Comparison of ENCODE assay signal across 21 cellular contexts in the genomic region with DNA sequence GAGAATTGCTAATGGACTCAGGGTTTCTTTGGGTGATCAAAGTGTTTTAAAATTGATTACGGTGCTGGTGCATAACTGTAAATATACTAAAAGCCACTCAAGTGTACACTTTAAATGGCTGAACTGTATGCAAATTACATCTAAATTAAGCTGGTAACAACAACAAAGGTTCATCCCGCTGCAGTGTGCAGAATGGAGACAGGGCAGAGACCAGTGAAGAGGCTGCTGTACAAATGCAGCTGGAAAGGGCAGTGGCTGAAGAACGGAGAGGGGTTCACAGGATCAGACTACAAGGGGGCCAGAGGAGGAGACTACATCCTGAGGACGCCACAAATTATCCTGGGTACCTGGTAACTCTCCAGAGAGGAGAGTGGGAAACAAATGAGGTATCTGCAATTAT.
"Had no signal": no experiment of that assay in that cellular context is flagged by ENCODE, and none has a peak within 500 bp of the region (broad histone marks: within the 10 kb centered on the region; RNA-seq: fewer than 3 reads in every experiment).

No MANE protein-coding gene starts in this region.

- H3K9me3 Mint-ChIP-seq: activated CD8-positive, alpha-beta T cell treated with anti-CD3 and anti-CD28 coated beads for 36 hours; activated naive CD8-positive, alpha-beta T cell treated with anti-CD3 and anti-CD28 coated beads for 36 hours; activated T-cell treated with anti-CD3 and anti-CD28 coated beads, Interleukin-2, amount 50 U/mL, for 4 hours; immature natural killer cell; naive thymus-derived CD8-positive, alpha-beta T cell; T-helper 2 cell treated with Interferon-gamma antibody and Interleukin-4, amounts not matched to agents 5 μg/mL and 100 μg/mL, for 36 hours had no signal

- ATAC-seq: activated CD8-positive, alpha-beta T cell treated with anti-CD3 and anti-CD28 coated beads for 36 hours; activated T-cell treated with anti-CD3 and anti-CD28 coated beads, Interleukin-2, amount 50 U/mL, for 4 hours; naive thymus-derived CD8-positive, alpha-beta T cell; pancreas; right lobe of liver had no signal

- H3K27ac Mint-ChIP-seq: activated CD8-positive, alpha-beta T cell treated with anti-CD3 and anti-CD28 coated beads for 36 hours; T-helper 2 cell treated with Interferon-gamma antibody and Interleukin-4, amounts not matched to agents 5 μg/mL and 100 μg/mL, for 36 hours had no signal

- H3K4me3 Mint-ChIP-seq: activated CD8-positive, alpha-beta T cell treated with anti-CD3 and anti-CD28 coated beads for 36 hours; activated naive CD8-positive, alpha-beta T cell treated with anti-CD3 and anti-CD28 coated beads for 36 hours; activated T-cell treated with anti-CD3 and anti-CD28 coated beads, Interleukin-2, amount 50 U/mL, for 4 hours; immature natural killer cell; naive thymus-derived CD8-positive, alpha-beta T cell; T-helper 2 cell treated with Interferon-gamma antibody and Interleukin-4, amounts not matched to agents 5 μg/mL and 100 μg/mL, for 36 hours had no signal

- H3K9me3 ChIP-seq: esophagus squamous epithelium, pancreas, right lobe of liver, testis, upper lobe of left lung had no signal

- H3K27me3 Mint-ChIP-seq: activated CD8-positive, alpha-beta T cell treated with anti-CD3 and anti-CD28 coated beads for 36 hours; activated naive CD8-positive, alpha-beta T cell treated with anti-CD3 and anti-CD28 coated beads for 36 hours; naive thymus-derived CD8-positive, alpha-beta T cell had no signal

- DNase-seq: activated CD4-positive, alpha-beta T cell treated with anti-CD3 and anti-CD28 coated beads for 4 hours; activated CD8-positive, alpha-beta memory T cell treated with anti-CD3 and anti-CD28 coated beads, Interleukin-2, amount 50 U/mL, for 4 hours; activated CD8-positive, alpha-beta T cell treated with anti-CD3 and anti-CD28 coated beads for 36 hours; activated effector memory CD4-positive, alpha-beta T cell treated with anti-CD3 and anti-CD28 coated beads, Interleukin-2, amount 50 U/mL, for 16 hours; activated naive CD8-positive, alpha-beta T cell treated with anti-CD3 and anti-CD28 coated beads for 36 hours; activated T-cell treated with anti-CD3 and anti-CD28 coated beads, Interleukin-2, amount 50 U/mL, for 4 hours; amniotic stem cell; effector CD4-positive, alpha-beta T cell; esophagus squamous epithelium; immature natural killer cell; mesendoderm; naive thymus-derived CD8-positive, alpha-beta T cell; pancreas; right lobe of liver; small intestine; stimulated activated CD4-positive, alpha-beta T cell treated with anti-CD3 and anti-CD28 coated beads, Interleukin-4, amount 100 ng/mL, for 1 hour; testis; upper lobe of left lung had no signal

- FAIRE-seq: endothelial cell of umbilical vein, pancreas, small intestine, TTC549 had no signal

- H3K27ac ChIP-seq: esophagus squamous epithelium, pancreas, right lobe of liver, testis, upper lobe of left lung had no signal

- H3K27me3 ChIP-seq: esophagus squamous epithelium, pancreas, right lobe of liver, testis, upper lobe of left lung had no signal

- H3K4me1 ChIP-seq: esophagus squamous epithelium, pancreas, upper lobe of left lung had no signal

- H3K4me3 ChIP-seq: esophagus squamous epithelium, pancreas, right lobe of liver, testis, upper lobe of left lung had no signal
